ENCODE assay signal across 6 cellular contexts in genomic region chr19:23778036-23778435, GRCh38. TPM values are rescaled to one million over a fixed set of nuclear protein-coding genes. Genes with fewer than 3 reads are reported as not detected.
DNase-seq lines count a peak whose midpoint lies in the region; ATAC-seq and TF ChIP-seq lines count a peak whose summit lies in the region.
"Not testable (repeated sequence)": the region's sequence is repeated elsewhere in the genome, so short reads cannot be mapped to it uniquely, and the experiment has no call there.

No MANE protein-coding gene starts in this region.

- H4K91ac ChIP-seq in trophoblast cell (ENCODE audit: low read depth, low read length) = not testable (repeated sequence)

- not testable (repeated sequence) for H3K27me3 ChIP-seq in CD4-positive, alpha-beta T cell (ENCODE audit: control insufficient read depth, insufficient read depth, low read length); right atrium auricular region; trophoblast cell (ENCODE audit: insufficient read depth, low read length)

- not testable (repeated sequence) for H3K18ac ChIP-seq in trophoblast cell (ENCODE audit: low read length)

- not testable (repeated sequence) for H3K4ac ChIP-seq in trophoblast cell (ENCODE audit: low read depth, low read length)

- not testable (repeated sequence) for H3K4me3 ChIP-seq in right atrium auricular region; trophoblast cell (ENCODE audit: low read depth, low read length)

- not testable (repeated sequence) for H3K4me2 ChIP-seq in trophoblast cell (ENCODE audit: low read length)

- H2AFZ ChIP-seq in trophoblast cell (ENCODE audit: insufficient read depth, low read length, poor library complexity) = not testable (repeated sequence)

- not testable (repeated sequence) for H3K4me1 Mint-ChIP-seq in CD4-positive, alpha-beta T cell (ENCODE audit: low read depth)

- not testable (repeated sequence) for H2BK12ac ChIP-seq in trophoblast cell (ENCODE audit: low read length)

- H3K9me3 ChIP-seq in CD4-positive, alpha-beta T cell (ENCODE audit: control insufficient read depth, low read length); right atrium auricular region; trophoblast cell (ENCODE audit: insufficient read depth, low read depth, low read length): not testable (repeated sequence)

- not testable (repeated sequence) for H3K79me1 ChIP-seq in trophoblast cell (ENCODE audit: low read length)

- H3K4me3 Mint-ChIP-seq in CD4-positive, alpha-beta T cell = not testable (repeated sequence)

- H3K23ac ChIP-seq in trophoblast cell (ENCODE audit: low read length) = not testable (repeated sequence)

- not testable (repeated sequence) for H2BK5ac ChIP-seq in trophoblast cell (ENCODE audit: low read depth, low read length, poor library complexity)

- intact Hi-C loops in CD4-positive, alpha-beta T cell (cut with DNase I, micrococcal nuclease) = not testable (repeated sequence)

- not testable (repeated sequence) for H3K9me3 Mint-ChIP-seq in CD4-positive, alpha-beta T cell

- H3K14ac ChIP-seq in trophoblast cell (ENCODE audit: low read length) = not testable (repeated sequence)

- not testable (repeated sequence) for TF ChIP-seq CTCF in CD4-positive, alpha-beta T cell (IDR thresholded peaks at IDR 0.05); right atrium auricular region (IDR thresholded peaks at IDR 0.05)

- H3K79me2 ChIP-seq in trophoblast cell (ENCODE audit: control insufficient read depth, insufficient read depth, low read length, poor library complexity) = not testable (repeated sequence)

- H3K27me3 Mint-ChIP-seq in CD4-positive, alpha-beta T cell = not testable (repeated sequence)

- not testable (repeated sequence) for H3K9ac ChIP-seq in trophoblast cell (ENCODE audit: low read length)

- not testable (repeated sequence) for H3K27ac ChIP-seq in CD4-positive, alpha-beta T cell (ENCODE audit: low read depth, low read length); right atrium auricular region; trophoblast cell (ENCODE audit: low read depth, low read length)

- not testable (repeated sequence) for H3K4me1 ChIP-seq in right atrium auricular region; trophoblast cell (ENCODE audit: control insufficient read depth in 1 of 2, insufficient read depth in 2 of 2, low read length in 2 of 2)

- peaks cover 77% of the 10 kb centered on the region for H3K36me3 Mint-ChIP-seq in CD4-positive, alpha-beta T cell (ENCODE audit: low read depth)

- ATAC-seq in CD4-positive, alpha-beta T cell (ENCODE audit: poor library complexity) = not testable (repeated sequence)

- no CpG with 5 or more reads among the region's 6 CpGs for WGBS in trophoblast cell (ENCODE audit: extremely low coverage, insufficient coverage, insufficient read length)

- H4K12ac ChIP-seq in trophoblast cell (ENCODE audit: low read depth, low read length) = not testable (repeated sequence)

- H3K36me3 ChIP-seq in right atrium auricular region = not testable (repeated sequence)
- H3K36me3 ChIP-seq in trophoblast cell (ENCODE audit: control insufficient read depth in 1 of 2, insufficient read depth in 2 of 2, low read length in 2 of 2) = peaks cover 3 to 42% of the 10 kb centered on the region in 2 experiments

- DNase-seq in CD4-positive, alpha-beta T cell = not testable (repeated sequence)
- DNase-seq in HT1080 (ENCODE audit: low read depth) = peak; percentile 6
- DNase-seq in activated CD8-positive, alpha-beta memory T cell treated with anti-CD3 and anti-CD28 coated beads for 24 hours = peak; percentile 1
- DNase-seq in amniotic epithelial cell (ENCODE audit: low read depth) = peak; percentile 7
- DNase-seq in right atrium auricular region (ENCODE audit: low spot score) = peak; percentile 2
- DNase-seq in trophoblast cell = peak; percentile 51 to 72

- not testable (repeated sequence) for H4K8ac ChIP-seq in trophoblast cell (ENCODE audit: low read depth, low read length)

- POLR2A ChIA-PET in CD4-positive, alpha-beta T cell (lab: Charles Lee) = interaction anchor here (0.8 kb wide), 1 partner anchor 20 kb away, joined by 3 read pairs; the partner anchor contains the start of gene ZNF681

- not testable (repeated sequence) for H2AK5ac ChIP-seq in trophoblast cell (ENCODE audit: low read length)

- H3K27ac Mint-ChIP-seq in CD4-positive, alpha-beta T cell = peak overlapping the region; percentile 45

- not testable (repeated sequence) for H2BK120ac ChIP-seq in trophoblast cell (ENCODE audit: insufficient read depth, low read length, poor library complexity)

- CTCF ChIA-PET in CD4-positive, alpha-beta T cell (lab: Charles Lee) = not testable (repeated sequence)

RNA-seq across cellular contexts. Expression of gene ZNF681, which starts 19.3 kb away (rescaled TPM):
- total RNA-seq in CD4-positive, alpha-beta T cell = 1 to 10 TPM; 1.6 to 2.6 TPM
- total RNA-seq in HT1080 (2014; rRNA removed; shearing (Covaris generic)) = 1.3 and 2.9 TPM in 2 replicates
- polyA plus RNA-seq in HT1080 (2015; cell fraction: cytosol; rRNA removed) = 0.41 and 0.77 TPM in 2 replicates
- 0.95 and 4.6 TPM in 2 replicates for polyA plus RNA-seq in HT1080 (2015; cell fraction: nucleus; rRNA removed)
- under 1 TPM; 0.59 to 0.67 TPM for total RNA-seq in right atrium auricular region
- 2.0 and 2.5 TPM in 2 replicates for polyA plus RNA-seq in trophoblast cell (2013)
